In the genomic region with DNA sequence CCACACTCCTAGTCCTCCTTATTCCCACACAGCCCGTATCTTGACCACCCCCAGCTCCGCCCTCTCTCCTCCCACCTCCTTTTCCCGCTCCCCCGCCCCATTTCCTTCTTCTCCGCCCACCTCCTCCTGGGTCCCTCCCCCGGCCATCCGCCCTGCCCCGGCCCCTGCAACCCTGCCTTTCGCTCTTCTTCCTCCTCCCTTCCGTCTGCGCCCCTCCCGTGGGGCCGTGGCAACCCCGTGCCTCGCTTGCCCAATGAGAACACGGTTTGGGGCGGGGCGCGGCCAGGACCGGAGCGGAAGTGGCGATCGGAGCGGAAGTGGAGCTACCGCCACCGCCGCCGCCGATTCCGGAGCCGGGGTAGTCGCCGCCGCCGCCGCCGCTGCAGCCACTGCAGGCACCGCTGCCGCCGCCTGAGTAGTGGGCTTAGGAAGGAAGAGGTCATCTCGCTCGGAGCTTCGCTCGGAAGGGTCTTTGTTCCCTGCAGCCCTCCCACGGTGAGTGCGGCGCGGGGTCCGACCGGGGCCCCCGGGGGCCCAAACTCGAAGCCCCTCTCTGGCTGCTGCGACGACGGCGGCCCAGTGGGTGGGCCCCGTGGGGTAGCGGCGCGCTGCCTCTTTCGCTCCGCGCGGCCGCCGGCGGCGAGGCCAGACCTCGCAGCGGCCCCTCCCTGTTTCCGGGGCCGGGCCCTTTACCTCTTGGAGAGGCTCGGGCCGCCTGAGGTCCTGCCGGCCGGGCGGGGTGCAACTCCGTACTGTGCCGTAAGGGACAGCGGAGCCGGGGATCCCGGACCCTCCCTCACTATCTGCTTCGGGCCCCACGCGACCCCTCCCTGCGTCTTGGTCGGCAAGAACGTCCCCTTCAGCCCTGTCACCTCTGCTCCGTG, we compare ENCODE assay signal across 8 cellular contexts. TPM values are rescaled to one million over a fixed set of nuclear protein-coding genes. Genes with fewer than 3 reads are reported as not detected.
DNase-seq lines count a peak whose midpoint lies in the region; ATAC-seq, FAIRE-seq and TF ChIP-seq lines count a peak whose summit lies in the region.

A gene (plus strand): TSS at position 314 of the 884 bp plus-strand sequence. CDS start 15,829 bp downstream, outside the sequence.

- DNase-seq in GM13977 (ENCODE audit: low spot score) (peak; percentile 98), NCI-H1694 treated with DMSO at 0.1 percent for 48 hours (lab: John Stamatoyannopoulos, UW) (peak; percentile 84), T-helper 17 cell (peak; percentile 94), amygdala (lab: John Stamatoyannopoulos, UW) (peak; percentile 67 to 98 (median 94)), left ventricle myocardium superior (peak; percentile 99), psoas muscle (peak; percentile 99), urothelium cell line (ENCODE audit: low spot score) (peak; percentile 100)

- peaks cover 46% of the 10 kb centered on the region for H3K4me1 Mint-ChIP-seq in T-helper 17 cell

- peak within 1 kb of the TSS; percentile 94 for H3K27ac ChIP-seq in psoas muscle

- peaks cover 41% of the 10 kb centered on the region for H3K4me1 ChIP-seq in psoas muscle

- intact Hi-C loops in left ventricle myocardium superior (cut with micrococcal nuclease), result no loop called here
- intact Hi-C loops in psoas muscle (cut with DNase I), result loop anchor here in 1 of 2 donors (5.0 to 10.0 kb wide), 2 partner anchors 77 to 671 kb away; a partner anchor contains a TSS

- H3K4me3 Mint-ChIP-seq in T-helper 17 cell, result peak within 1 kb of the TSS; percentile 97

- no peaks in the 10 kb centered on the region for H3K36me3 Mint-ChIP-seq in T-helper 17 cell (ENCODE audit: low read depth)

- ATAC-seq in HG02884 (IDR thresholded peaks at IDR 0.05; ENCODE audit: unreplicated experiment), result peak; percentile 88
- peak; percentile 95 for ATAC-seq in T-helper 17 cell
- peak; percentile 99 for ATAC-seq in left ventricle myocardium superior
- ATAC-seq in psoas muscle, result peak; percentile 99 to 100 (median 100)

- H3K27me3 ChIP-seq in psoas muscle (ENCODE audit: insufficient read depth in 3 of 3, low read length in 2 of 3), result no peaks in the 10 kb centered on the region

- H3K9me3 ChIP-seq in T-helper 17 cell (ENCODE audit: control insufficient read depth, low read length, poor library complexity, severe bottlenecking), result no peaks in the 10 kb centered on the region
- no peaks in the 10 kb centered on the region for H3K9me3 ChIP-seq in psoas muscle

- WGBS in psoas muscle, 3 donors, result 0 to 1% (median 0%) methylated on average over 48 to 89 of the region's 89 CpGs

- H3K27me3 Mint-ChIP-seq in T-helper 17 cell, result no peaks in the 10 kb centered on the region

- peak within 1 kb of the TSS; percentile 96 for H3K27ac Mint-ChIP-seq in T-helper 17 cell

- peaks cover 0 to 17% of the 10 kb centered on the region in 2 donors for H3K36me3 ChIP-seq in psoas muscle (ENCODE audit: insufficient read depth in 1 of 2, low read depth in 1 of 2)

- peak within 1 kb of the TSS; percentile 83 for H3K4me3 ChIP-seq in psoas muscle

- peak; percentile 98 for FAIRE-seq in urothelium cell line (lab: Jason Lieb, UNC)

- in situ Hi-C loops in GM13977 (cut with MboI; ENCODE audit: low pct_unique_long_range_greater_than_20kb, low sequenced_read_pairs, unreplicated experiment), result no loop called here

- TF ChIP-seq CTCF in GM13977 (IDR thresholded peaks at IDR 0.05; ENCODE audit: extremely low read depth, insufficient read depth, missing control alignments), result no peak
- TF ChIP-seq CTCF in psoas muscle (IDR thresholded peaks at IDR 0.05), result no peak

RNA-seq across cellular contexts. Expression of the gene that starts here (rescaled TPM):
- 100 to 1,000 TPM; 171 to 176 TPM for total RNA-seq in T-helper 17 cell
- 108 TPM for total RNA-seq in left ventricle myocardium superior
- total RNA-seq in psoas muscle, result 10 to 100 TPM; 63.2 to 92.1 (median 80.6) TPM
- polyA plus RNA-seq in psoas muscle, result 100 to 1,000 TPM in 1 of 3 donors, 10 to 100 TPM in 2; 44.2 to 109 (median 96.0) TPM

Comparison
In these comparisons a context has a peak if more than half of its experiments do, and no peak if none do; other contexts are left out.
1. Peak in every context shown above with its lines: DNase-seq, ATAC-seq, H3K4me3 ChIP-seq and H3K27ac ChIP-seq.